Comparison of ENCODE assay signal across 18 cellular contexts in genomic region chr5:68253612-68254341, GRCh38. TPM values are rescaled to one million over a fixed set of nuclear protein-coding genes. Genes with fewer than 3 reads are reported as not detected.
DNase-seq lines count a peak whose midpoint lies in the region; ATAC-seq and TF ChIP-seq lines count a peak whose summit lies in the region.
"Had no signal": no experiment of that assay in that cellular context is flagged by ENCODE, and none has a peak within 500 bp of the region (broad histone marks: within the 10 kb centered on the region; RNA-seq: fewer than 3 reads in every experiment).

No MANE protein-coding gene starts in this region.

- H3K36me3 Mint-ChIP-seq in activated CD4-positive, alpha-beta T cell treated with anti-CD3 and anti-CD28 coated beads for 36 hours (ENCODE audit: low read depth), result peaks cover 2% of the 10 kb centered on the region
- peaks cover 9% of the 10 kb centered on the region for H3K36me3 Mint-ChIP-seq in activated naive CD8-positive, alpha-beta T cell treated with anti-CD3 and anti-CD28 coated beads, Interleukin-2, amount 50 U/mL, for 24 hours (ENCODE audit: low read depth)
- H3K36me3 Mint-ChIP-seq in progenitor cell of endocrine pancreas (ENCODE audit: insufficient read depth), result no peaks in the 10 kb centered on the region

- H3K9me3 Mint-ChIP-seq in activated CD4-positive, alpha-beta T cell treated with anti-CD3 and anti-CD28 coated beads for 36 hours (ENCODE audit: low read depth), result no peaks in the 10 kb centered on the region
- H3K9me3 Mint-ChIP-seq in activated naive CD8-positive, alpha-beta T cell treated with anti-CD3 and anti-CD28 coated beads, Interleukin-2, amount 50 U/mL, for 24 hours, result no peaks in the 10 kb centered on the region
- H3K9me3 Mint-ChIP-seq in progenitor cell of endocrine pancreas (ENCODE audit: low read depth), result no peaks in the 10 kb centered on the region
- H3K9me3 Mint-ChIP-seq: activated naive CD4-positive, alpha-beta T cell treated with anti-CD3 and anti-CD28 coated beads for 36 hours had no signal

- intact Hi-C loops in activated CD4-positive, alpha-beta T cell treated with anti-CD3 and anti-CD28 coated beads for 36 hours (cut with DNase I, micrococcal nuclease), result loop anchor here (2.0 to 10.0 kb wide), 9 partner anchors 15 to 1239 kb away; partner anchors contain the start of gene PIK3R1 (in 2 of the 2)
- intact Hi-C loops in left colon (cut with DNase I, micrococcal nuclease), result loop anchor here in 1 of 2 donors (5.0 kb wide), 1 partner anchor 1006 kb away; no protein-coding TSS in a partner anchor
- intact Hi-C loops in head of caudate nucleus (cut with DNase I), result loop anchor here (10.0 kb wide), 1 partner anchor 759 kb away; no protein-coding TSS in a partner anchor

- CTCF ChIA-PET in activated CD4-positive, alpha-beta T cell treated with anti-CD3 and anti-CD28 coated beads for 36 hours (lab: Charles Lee), result interaction anchor here (0.8 to 4.1 kb wide), 16 partner anchors 8 to 1007 kb away, joined by 3 to 40 read pairs (median 4); partner anchors contain the start of gene PIK3R1

- no peak overlapping the region for H3K4me3 Mint-ChIP-seq in activated CD4-positive, alpha-beta T cell treated with anti-CD3 and anti-CD28 coated beads for 36 hours
- no peak overlapping the region for H3K4me3 Mint-ChIP-seq in activated naive CD8-positive, alpha-beta T cell treated with anti-CD3 and anti-CD28 coated beads, Interleukin-2, amount 50 U/mL, for 24 hours
- no peak overlapping the region for H3K4me3 Mint-ChIP-seq in progenitor cell of endocrine pancreas (ENCODE audit: low read depth)
- H3K4me3 Mint-ChIP-seq: activated naive CD4-positive, alpha-beta T cell treated with anti-CD3 and anti-CD28 coated beads for 36 hours had no signal

- peaks cover 95% of the 10 kb centered on the region for H3K4me1 Mint-ChIP-seq in activated CD4-positive, alpha-beta T cell treated with anti-CD3 and anti-CD28 coated beads for 36 hours
- H3K4me1 Mint-ChIP-seq in activated naive CD8-positive, alpha-beta T cell treated with anti-CD3 and anti-CD28 coated beads, Interleukin-2, amount 50 U/mL, for 24 hours, result peaks cover 95% of the 10 kb centered on the region
- H3K4me1 Mint-ChIP-seq in progenitor cell of endocrine pancreas (ENCODE audit: low read depth), result peaks cover 41% of the 10 kb centered on the region

- TF ChIP-seq CTCF in progenitor cell of endocrine pancreas (IDR thresholded peaks at IDR 0.05; ENCODE audit: unreplicated experiment), result no peak

- no peaks in the 10 kb centered on the region for H3K27me3 Mint-ChIP-seq in activated CD4-positive, alpha-beta T cell treated with anti-CD3 and anti-CD28 coated beads for 36 hours
- H3K27me3 Mint-ChIP-seq in activated naive CD8-positive, alpha-beta T cell treated with anti-CD3 and anti-CD28 coated beads, Interleukin-2, amount 50 U/mL, for 24 hours, result no peaks in the 10 kb centered on the region
- H3K27me3 Mint-ChIP-seq in progenitor cell of endocrine pancreas, result no peaks in the 10 kb centered on the region

- POLR2A ChIA-PET in activated CD4-positive, alpha-beta T cell treated with anti-CD3 and anti-CD28 coated beads for 36 hours (lab: Charles Lee), result interaction anchor here (0.7 kb wide), 1 partner anchor 35 kb away, joined by 5 read pairs; no protein-coding TSS in a partner anchor

- peak; percentile 59 for ATAC-seq in activated CD4-positive, alpha-beta T cell treated with anti-CD3 and anti-CD28 coated beads for 36 hours
- peak; percentile 39 for ATAC-seq in activated naive CD8-positive, alpha-beta T cell treated with anti-CD3 and anti-CD28 coated beads, Interleukin-2, amount 50 U/mL, for 24 hours
- ATAC-seq in left colon, result peak; percentile 36
- ATAC-seq: right lobe of liver had no signal

- no peak overlapping the region for H3K27ac Mint-ChIP-seq in activated CD4-positive, alpha-beta T cell treated with anti-CD3 and anti-CD28 coated beads for 36 hours
- no peak overlapping the region for H3K27ac Mint-ChIP-seq in activated naive CD8-positive, alpha-beta T cell treated with anti-CD3 and anti-CD28 coated beads, Interleukin-2, amount 50 U/mL, for 24 hours
- no peak overlapping the region for H3K27ac Mint-ChIP-seq in progenitor cell of endocrine pancreas
- H3K27ac Mint-ChIP-seq: activated naive CD4-positive, alpha-beta T cell treated with anti-CD3 and anti-CD28 coated beads for 36 hours had no signal

- DNase-seq in activated CD4-positive, alpha-beta T cell treated with anti-CD3 and anti-CD28 coated beads for 36 hours, result no peak
- no peak for DNase-seq in activated CD4-positive, alpha-beta T cell treated with anti-CD3 and anti-CD28 coated beads, Interleukin-2, amount 50 U/mL, for 48 hours
- no peak for DNase-seq in activated naive CD8-positive, alpha-beta T cell treated with anti-CD3 and anti-CD28 coated beads, Interleukin-2, amount 50 U/mL, for 24 hours
- DNase-seq in left colon, result no peak
- DNase-seq in superior temporal gyrus (ENCODE audit: extremely low spot score), result peak; percentile 46
- no peak for DNase-seq in progenitor cell of endocrine pancreas (ENCODE audit: low spot score, unreplicated experiment)
- DNase-seq in kidney glomerular epithelial cell (lab: John Stamatoyannopoulos, UW), result no peak
- no peak for DNase-seq in head of caudate nucleus
- DNase-seq: 8988T; activated naive CD4-positive, alpha-beta T cell treated with anti-CD3 and anti-CD28 coated beads for 36 hours; COR-L47; H7; KG1; NCI-H1436 treated with DMSO at 0.1 percent for 48 hours; NCI-H510A; PC-9; right lobe of liver; stimulated activated naive CD4-positive, alpha-beta T cell treated with Interleukin-2 at 50 U/mL for 16 hours had no signal

RNA-seq across cellular contexts. Expression of gene PIK3R1, which starts 38.2 kb away (rescaled TPM):
- 10 to 100 TPM; 40.0 to 49.0 TPM for total RNA-seq in activated CD4-positive, alpha-beta T cell treated with anti-CD3 and anti-CD28 coated beads for 36 hours
- total RNA-seq in left colon (10 to 100 TPM; 67.6 to 71.4 TPM), progenitor cell of endocrine pancreas (76.2 and 89.7 TPM in 2 replicates)
